In the genomic region with DNA sequence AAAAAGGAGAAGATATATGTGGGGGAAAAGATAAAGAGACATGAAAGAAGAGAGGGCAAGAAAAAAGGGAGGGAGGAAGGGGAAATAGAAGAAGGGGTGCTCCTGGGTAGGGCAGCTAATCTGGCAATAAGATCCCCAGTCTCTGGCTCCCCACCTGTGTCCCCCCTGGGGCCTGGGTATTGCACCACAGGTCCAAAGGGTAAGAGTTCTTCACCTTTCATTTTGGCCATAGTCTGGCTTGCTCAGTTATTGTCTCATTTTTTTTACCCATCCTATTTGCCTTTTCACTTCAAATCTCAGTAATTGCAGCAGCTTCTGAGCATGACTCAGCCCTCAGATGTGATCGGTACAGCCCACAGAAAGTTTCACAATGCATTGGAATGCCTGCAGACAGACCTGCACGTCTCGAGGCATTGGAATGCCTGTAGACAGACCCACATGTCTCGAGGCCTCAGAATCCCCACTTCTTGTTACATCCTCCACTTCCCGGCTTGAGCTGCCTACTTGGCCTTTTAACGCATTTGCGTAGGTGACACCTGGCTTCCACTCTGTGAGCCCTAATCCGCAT, we compare ENCODE assay signal across 8 cellular contexts.
DNase-seq lines count a peak whose midpoint lies in the region.

No MANE protein-coding gene starts in this region.

- DNase-seq in AG20443 (ENCODE audit: low spot score), result peak; percentile 94
- DNase-seq in HPDE6-E6E7 (ENCODE audit: extremely low spot score), result peak; percentile 73
- DNase-seq in astrocyte of the hippocampus (ENCODE audit: low read depth, low spot score), result peak; percentile 96
- DNase-seq in mucosa of gallbladder (ENCODE audit: low spot score), result peak; percentile 59
- DNase-seq in GF-D8 (lab: John Stamatoyannopoulos, UW), result no peak
- no peak for DNase-seq in C1 segment of cervical spinal cord (lab: John Stamatoyannopoulos, UW)
- no peak for DNase-seq in NCI-H2029 (lab: John Stamatoyannopoulos, UW)
- DNase-seq in medulla oblongata (ENCODE audit: extremely low spot score), result no peak

Comparison
In these comparisons a context has a peak if more than half of its experiments do, and no peak if none do; other contexts are left out.
1. DNase-seq: peak in AG20443 (single experiment), HPDE6-E6E7 (single experiment), astrocyte of the hippocampus (single experiment) and mucosa of gallbladder (single experiment); none in GF-D8 (single experiment), C1 segment of cervical spinal cord (0 of 14), NCI-H2029 (single experiment) and medulla oblongata (single experiment).